In the genomic region with DNA sequence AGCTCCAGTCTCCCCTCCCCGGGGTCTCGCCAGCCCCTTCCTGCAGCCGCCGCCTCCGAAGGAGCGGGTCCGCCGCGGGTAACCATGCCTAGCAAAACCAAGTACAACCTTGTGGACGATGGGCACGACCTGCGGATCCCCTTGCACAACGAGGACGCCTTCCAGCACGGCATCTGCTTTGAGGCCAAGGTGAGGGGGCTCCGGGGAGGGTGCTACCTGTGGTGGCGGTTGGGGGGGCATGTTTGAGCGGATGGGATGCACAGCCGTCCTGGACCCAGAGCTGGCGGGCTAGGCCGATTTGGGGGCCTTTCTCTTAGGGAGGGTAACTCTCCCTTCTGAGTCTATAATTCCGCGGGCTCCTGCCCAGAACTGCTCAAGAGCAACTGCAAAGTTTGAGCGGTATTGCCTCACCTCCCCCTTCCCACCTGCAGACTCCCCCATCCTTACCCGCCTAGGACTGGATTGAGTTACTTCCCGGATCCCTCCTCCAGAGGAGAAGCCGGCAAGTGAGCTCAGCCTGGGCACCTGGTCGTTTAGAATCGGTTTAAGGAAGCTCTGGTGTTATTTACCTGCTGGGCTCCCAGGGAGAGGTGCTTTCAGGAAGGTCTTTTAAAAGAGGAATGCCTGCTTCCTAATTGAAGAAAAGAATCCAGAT, we compare ENCODE assay signal across 8 cellular contexts. TPM values are rescaled to one million over a fixed set of nuclear protein-coding genes. Genes with fewer than 3 reads are reported as not detected.
DNase-seq lines count a peak whose midpoint lies in the region; ATAC-seq and TF ChIP-seq lines count a peak whose summit lies in the region.

No MANE protein-coding gene starts in this region.

- 1% methylated on average over 28 to 29 of the region's 29 CpGs for WGBS in lung, 2 donors
- WGBS in tibial nerve, 2 donors = 1 to 2% methylated on average over 7 to 29 of the region's 29 CpGs

- no peaks in the 10 kb centered on the region for H3K27me3 Mint-ChIP-seq in MCF 10A (ENCODE audit: insufficient read depth, unreplicated experiment)

- H3K27me3 ChIP-seq in lung (ENCODE audit: control insufficient read depth, insufficient read depth) (no peaks in the 10 kb centered on the region), tibial nerve (peaks cover 0 to 14% of the 10 kb centered on the region in 2 donors)

- H3K9me3 ChIP-seq in lung (ENCODE audit: control insufficient read depth in 2 of 2, insufficient read depth in 1 of 2, low read length in 1 of 2) (peaks cover 0 to 4% of the 10 kb centered on the region in 2 donors), tibial nerve (peaks cover 0 to 10% (median 0%) of the 10 kb centered on the region in 4 donors)

- H3K4me1 Mint-ChIP-seq in MCF 10A (ENCODE audit: insufficient read depth, unreplicated experiment) = peaks cover 12% of the 10 kb centered on the region

- H3K27ac ChIP-seq in lung (ENCODE audit: low read depth in 1 of 2, low read length in 1 of 2) = peak overlapping the region; percentile 76 to 92
- H3K27ac ChIP-seq in tibial nerve = peak overlapping the region in 2 of 4 donors; percentile 68 to 83

- H3K36me3 ChIP-seq in lung (ENCODE audit: control insufficient read depth in 2 of 2, insufficient read depth in 2 of 2, low read length in 2 of 2) = no peaks in the 10 kb centered on the region
- H3K36me3 ChIP-seq in tibial nerve = peaks cover 0 to 8% (median 0%) of the 10 kb centered on the region in 3 donors

- intact Hi-C loops in MCF 10A (cut with micrococcal nuclease) = no loop called here

- H3K4me1 ChIP-seq in lung (ENCODE audit: control insufficient read depth in 2 of 2, insufficient read depth in 2 of 2, low read length in 2 of 2) = peaks cover 7 to 8% of the 10 kb centered on the region in 2 donors
- peaks cover 0 to 36% (median 9%) of the 10 kb centered on the region in 4 donors for H3K4me1 ChIP-seq in tibial nerve

- TF ChIP-seq CTCF in MCF 10A (IDR thresholded peaks at IDR 0.05; ENCODE audit: unreplicated experiment) (no peak), lung (IDR thresholded peaks at IDR 0.05; ENCODE audit: control extremely low read depth, extremely low read depth) (no peak), tibial nerve (IDR thresholded peaks at IDR 0.05) (no peak)

- H3K4me3 ChIP-seq in lung (peak overlapping the region; percentile 79), tibial nerve (peak overlapping the region; percentile 65 to 90 (median 73))

- CTCF ChIA-PET in MCF 10A (lab: Yijun Ruan, JAX) = interaction anchor here (1.0 to 3.8 kb wide), 11 partner anchors 12 to 321 kb away, joined by 3 to 33 read pairs (median 4); no protein-coding TSS in a partner anchor

- no peak for TF ChIP-seq EP300 in tibial nerve (IDR thresholded peaks at IDR 0.05)

- no peak overlapping the region for H3K27ac Mint-ChIP-seq in MCF 10A (ENCODE audit: low read depth, unreplicated experiment)

- ATAC-seq in lung (ENCODE audit: insufficient read depth, low FRiP score) = peak; percentile 20

- H3K4me3 Mint-ChIP-seq in MCF 10A (ENCODE audit: unreplicated experiment) = peak overlapping the region; percentile 84

- no TSS peak for BruUV-seq in MCF 10A (replicated peaks; lab: Mats Ljungman, UMichigan)

- POLR2A ChIA-PET in MCF 10A (lab: Yijun Ruan, JAX) = interaction anchor here (0.7 to 2.0 kb wide), 13 partner anchors 60 to 1073 kb away, joined by 3 to 13 read pairs (median 4); partner anchors contain the start of gene C1orf226

- TF ChIP-seq POLR2A in tibial nerve (IDR thresholded peaks at IDR 0.05) = no peak

- H3K9me3 Mint-ChIP-seq in MCF 10A (ENCODE audit: unreplicated experiment) = no peaks in the 10 kb centered on the region

- no peaks in the 10 kb centered on the region for H3K36me3 Mint-ChIP-seq in MCF 10A (ENCODE audit: insufficient read depth, unreplicated experiment)

- peak; percentile 69 to 83 (median 73) for DNase-seq in NCI-H1417 (lab: John Stamatoyannopoulos, UW)
- DNase-seq in NCI-H1417 treated with DMSO at 0.1 percent for 48 hours (lab: John Stamatoyannopoulos, UW) = no peak
- DNase-seq in NCI-H2171 (lab: John Stamatoyannopoulos, UW) = peak; percentile 36
- DNase-seq in MCF 10A (ENCODE audit: unreplicated experiment) = peak; percentile 68
- DNase-seq in lung (ENCODE audit: low spot score) = peak; percentile 39
- DNase-seq in tibial nerve (ENCODE audit: low spot score in 2 of 2) = no peak
- DNase-seq in midbrain (lab: John Stamatoyannopoulos, UW) = no peak
- no peak for DNase-seq in SW 1271 (lab: John Stamatoyannopoulos, UW)

RNA-seq across cellular contexts. Expression of gene NOS1AP, which starts 0.7 kb away (rescaled TPM):
- total RNA-seq in MCF 10A (2022) (1.1 and 2.4 TPM in 2 replicates), lung (1 to 10 TPM; 1.8 to 5.0 TPM), tibial nerve (10 to 100 TPM in 1 of 4 donors, 1 to 10 TPM in 3; 2.7 to 11.2 (median 5.3) TPM)
- under 1 TPM; 0.57 to 0.73 TPM for polyA plus RNA-seq in lung

RNA-seq across cellular contexts. Expression of gene OLFML2B, which starts 46.6 kb away (rescaled TPM):
- not detected in 2 replicates for total RNA-seq in MCF 10A (2022)
- total RNA-seq in lung = 10 to 100 TPM; 11.0 to 12.4 TPM
- 10 to 100 TPM in 1 of 2 donors, 1 to 10 TPM in 1; 3.0 to 52.2 TPM for polyA plus RNA-seq in lung
- 10 to 100 TPM; 18.6 to 42.3 (median 20.9) TPM for total RNA-seq in tibial nerve

Comparison
In these comparisons a context has a peak if more than half of its experiments do, and no peak if none do; other contexts are left out.
1. DNase-seq: peak in NCI-H1417 (3 of 3), NCI-H2171 (single experiment), MCF 10A (single experiment) and lung (single experiment); none in NCI-H1417 treated with DMSO at 0.1 percent for 48 hours (single experiment), tibial nerve (0 of 2), midbrain (single experiment) and SW 1271 (0 of 2).
2. RNA of gene OLFML2B, which starts 46.6 kb away (total RNA-seq): 18.6 to 42.3 TPM in tibial nerve and 11.0 to 12.4 TPM in lung; not detected in MCF 10A; every median in the first group is over 10 times any median in the second.